1 cellular context compared by ENCODE assay signal in genomic region chr1:52033190-52034049, GRCh38.
TF ChIP-seq lines count a peak whose summit lies in the region.

Gene KTI12, minus strand, starts transcription at chr1:52033810. Its CDS starts 49 bp downstream, at chr1:52033761.

TF ChIP-seq in GM23338, 12 proteins besides CTCF, POLR2A, EP300 and RAD21 (continued from another document):
- no peak for TF ChIP-seq REST (IDR thresholded peaks at IDR 0.05; ENCODE audit: unreplicated experiment)
- TF ChIP-seq ZNF462 (CRISPR knock-in tag; IDR thresholded peaks at IDR 0.05), result no peak
- TF ChIP-seq NANOG (IDR thresholded peaks at IDR 0.05; ENCODE audit: borderline replicate concordance), result no peak
- no peak for TF ChIP-seq STAT1 (IDR thresholded peaks at IDR 0.05; ENCODE audit: unreplicated experiment)
